Comparison of ENCODE assay signal across 14 cellular contexts in the genomic region with DNA sequence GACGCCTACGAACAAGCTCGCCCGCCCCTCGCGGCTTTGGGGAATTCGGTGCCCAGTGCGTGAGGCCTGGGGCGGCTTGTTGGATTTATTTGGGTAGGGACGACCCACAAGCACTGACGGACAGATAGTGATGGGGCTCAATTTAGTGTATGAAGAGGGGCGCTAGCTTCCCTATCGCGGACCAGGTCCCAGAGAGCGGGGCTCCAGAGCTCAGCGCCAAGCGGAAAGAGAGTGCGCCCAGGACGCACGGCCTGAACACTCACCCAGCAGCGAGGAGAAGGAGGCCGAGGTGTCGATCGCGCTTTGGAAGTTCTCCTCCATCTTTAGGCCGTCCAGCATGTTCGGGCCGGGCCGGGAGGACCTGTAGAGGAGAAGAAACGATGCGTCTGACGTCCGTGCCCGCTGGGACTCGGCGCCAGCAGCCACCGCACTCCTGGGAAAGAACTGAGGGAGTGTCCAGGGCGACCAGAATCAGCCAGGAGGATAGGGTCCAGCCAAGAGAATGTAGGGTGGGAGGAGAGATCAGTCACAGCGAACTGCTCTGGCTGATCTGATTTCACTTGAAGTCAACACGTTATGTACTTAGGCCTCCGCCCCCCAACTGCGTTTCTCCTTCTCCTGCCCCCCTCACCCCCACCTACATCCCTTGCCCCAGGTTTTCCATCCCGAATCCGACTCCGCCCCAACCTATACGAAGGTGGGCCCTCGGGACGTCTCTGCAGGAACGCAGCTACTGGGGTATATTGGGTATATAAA. TPM values are rescaled to one million over a fixed set of nuclear protein-coding genes. Genes with fewer than 3 reads are reported as not detected.
DNase-seq lines count a peak whose midpoint lies in the region; ATAC-seq and TF ChIP-seq lines count a peak whose summit lies in the region.
"Had no signal": no experiment of that assay in that cellular context is flagged by ENCODE, and none has a peak within 500 bp of the region (broad histone marks: within the 10 kb centered on the region; RNA-seq: fewer than 3 reads in every experiment).

No MANE protein-coding gene starts in this region.

- H4K8ac ChIP-seq in IMR-90 (ENCODE audit: low read depth in 2 of 2, low read length in 2 of 2), result no peak overlapping the region

- ATAC-seq in IMR-90 (ENCODE audit: low read depth), result no peak
- peak; percentile 31 for ATAC-seq in gastroesophageal sphincter

- dilution Hi-C loops in IMR-90 (cut with HindIII; ENCODE audit: low sequenced_read_pairs, unreplicated experiment), result no loop called here

- H3K14ac ChIP-seq in IMR-90 (replicated peaks; ENCODE audit: low read depth, low read length), result no peak overlapping the region

- H3K18ac ChIP-seq in IMR-90 (ENCODE audit: low read depth, low read length), result no peak overlapping the region

- no peak overlapping the region for H2BK5ac ChIP-seq in IMR-90 (ENCODE audit: low read depth, low read length, poor library complexity, severe bottlenecking)

- H2AFZ ChIP-seq in IMR-90 (replicated peaks; ENCODE audit: low read length, poor library complexity), result peak overlapping the region; percentile 32
- H2AFZ ChIP-seq in parathyroid adenoma, result peak overlapping the region; percentile 69

- no peak overlapping the region for H3K23ac ChIP-seq in IMR-90 (ENCODE audit: low read depth, low read length)

- no TSS peak for BruUV-seq in A673 (replicated peaks; lab: Mats Ljungman, UMichigan)
- no TSS peak for BruUV-seq in IMR-90 (replicated peaks; lab: Mats Ljungman, UMichigan)

- 0% methylated on average over 2 of the region's 49 CpGs; no CpG with 5 or more reads in 1 of the 2 experiments for WGBS in IMR-90 (ENCODE audit: extremely low coverage in 2 of 2, insufficient read length in 1 of 2), 2 experiments
- 10 to 13% methylated on average over 3 to 20 of the region's 49 CpGs for WGBS in gastroesophageal sphincter (ENCODE audit: low coverage in 1 of 2), 2 donors

- H3K79me1 ChIP-seq in IMR-90 (ENCODE audit: low read depth in 1 of 2, low read length in 2 of 2), result no peaks in the 10 kb centered on the region

- H2BK15ac ChIP-seq in IMR-90 (ENCODE audit: low read depth, low read length), result no peak overlapping the region

- H2AK9ac ChIP-seq in IMR-90 (replicated peaks; ENCODE audit: low read depth, low read length, poor library complexity), result no peak overlapping the region

- no peak for TF ChIP-seq EP300 in gastroesophageal sphincter (IDR thresholded peaks at IDR 0.05)

- H3K9me3 ChIP-seq in A673 (ENCODE audit: low read depth, low read length, poor library complexity, severe bottlenecking) (no peaks in the 10 kb centered on the region), IMR-90 (ENCODE audit: control insufficient read depth, insufficient read depth, low read length) (no peaks in the 10 kb centered on the region), gastroesophageal sphincter (no peaks in the 10 kb centered on the region), parathyroid adenoma (ENCODE audit: control insufficient read depth, low read length) (no peaks in the 10 kb centered on the region)

- H3K36me3 ChIP-seq in A673 (ENCODE audit: insufficient read depth, low read length, poor library complexity, severe bottlenecking), result no peaks in the 10 kb centered on the region
- no peaks in the 10 kb centered on the region for H3K36me3 ChIP-seq in IMR-90 (ENCODE audit: control insufficient read depth, insufficient read depth, low read length)
- no peaks in the 10 kb centered on the region for H3K36me3 ChIP-seq in gastroesophageal sphincter
- H3K36me3 ChIP-seq in parathyroid adenoma (ENCODE audit: control insufficient read depth, insufficient read depth, low read length), result no peaks in the 10 kb centered on the region

- H3K4me3 ChIP-seq in A673 (ENCODE audit: low read depth, low read length, poor library complexity, severe bottlenecking), result peak overlapping the region; percentile 34
- no peak overlapping the region for H3K4me3 ChIP-seq in IMR-90 (ENCODE audit: insufficient read depth, low read depth, low read length)
- peak overlapping the region in 1 of 2 donors; percentile 51 for H3K4me3 ChIP-seq in gastroesophageal sphincter
- peak overlapping the region; percentile 12 for H3K4me3 ChIP-seq in parathyroid adenoma (ENCODE audit: low read depth, low read length)

- H3K4me2 ChIP-seq in IMR-90 (ENCODE audit: low read depth, low read length), result no peak overlapping the region
- peak overlapping the region; percentile 60 for H3K4me2 ChIP-seq in parathyroid adenoma (ENCODE audit: low read length)

- TF ChIP-seq CTCF in A673 (conservative IDR thresholded peaks at IDR 0.05; ENCODE audit: low read depth, low read length) (no peak), IMR-90 (conservative IDR thresholded peaks at IDR 0.05; ENCODE audit: low read depth, low read length) (no peak), gastroesophageal sphincter (IDR thresholded peaks at IDR 0.05) (no peak), parathyroid adenoma (IDR thresholded peaks at IDR 0.05) (no peak), GM13977 (IDR thresholded peaks at IDR 0.05; ENCODE audit: extremely low read depth, insufficient read depth, missing control alignments) (no peak), GM10266 (IDR thresholded peaks at IDR 0.05; ENCODE audit: control insufficient read depth, insufficient read depth, low read depth, missing control alignments) (no peak)

- H4K20me1 ChIP-seq in IMR-90 (ENCODE audit: insufficient read depth, low read length), result no peaks in the 10 kb centered on the region

- H3K4ac ChIP-seq in IMR-90 (ENCODE audit: low read depth, low read length), result no peak overlapping the region

- in situ Hi-C loops in IMR-90 (cut with MboI; ENCODE audit: low sequenced_read_pairs), result no loop called here
- in situ Hi-C loops in GM13977 (cut with MboI; ENCODE audit: low pct_unique_long_range_greater_than_20kb, low sequenced_read_pairs, unreplicated experiment), result no loop called here

- POLR2A ChIA-PET in A673 (lab: Charles Lee; ENCODE audit: low non-redundant PET) (no interaction called here), IMR-90 (lab: Charles Lee; ENCODE audit: unreplicated experiment) (no interaction called here)

- H3K4me1 ChIP-seq in A673 (ENCODE audit: insufficient read depth, low read length, poor library complexity, severe bottlenecking) (peaks cover 3% of the 10 kb centered on the region), IMR-90 (ENCODE audit: control insufficient read depth, insufficient read depth, low read length) (no peaks in the 10 kb centered on the region), gastroesophageal sphincter (peaks cover 0 to 52% (median 29%) of the 10 kb centered on the region in 3 donors), parathyroid adenoma (no peaks in the 10 kb centered on the region)

- no peak overlapping the region for H4K5ac ChIP-seq in IMR-90 (ENCODE audit: low read depth, low read length)

- no peak overlapping the region for H4K91ac ChIP-seq in IMR-90 (ENCODE audit: insufficient read depth, low read depth, low read length)

- CTCF ChIA-PET in A673 (lab: Charles Lee) (no interaction called here), IMR-90 (lab: Yijun Ruan, JAX) (no interaction called here)

- H3K27ac ChIP-seq in A673 (ENCODE audit: low read depth, low read length, poor library complexity, severe bottlenecking) (no peak overlapping the region), IMR-90 (ENCODE audit: insufficient read depth, low read length) (no peak overlapping the region), gastroesophageal sphincter (peak overlapping the region in 1 of 4 donors; percentile 35), parathyroid adenoma (no peak overlapping the region)

- no peak for TF ChIP-seq RAD21 in IMR-90 (IDR thresholded peaks at IDR 0.05; ENCODE audit: low read length)

- no peaks in the 10 kb centered on the region for H3K9me1 ChIP-seq in IMR-90 (ENCODE audit: insufficient read depth, low read length)

- H2AK5ac ChIP-seq in IMR-90 (ENCODE audit: low read depth, low read length), result no peak overlapping the region

- no peaks in the 10 kb centered on the region for H3K79me2 ChIP-seq in parathyroid adenoma

- no peak overlapping the region for H3K56ac ChIP-seq in IMR-90 (ENCODE audit: extremely low read depth, insufficient read depth, low read length)

- H3K9ac ChIP-seq in IMR-90 (ENCODE audit: low read depth, low read length) (no peak overlapping the region), parathyroid adenoma (no peak overlapping the region)

- H2BK120ac ChIP-seq in IMR-90 (ENCODE audit: low read depth, low read length), result no peak overlapping the region

- intact Hi-C loops in A673 (cut with micrococcal nuclease; ENCODE audit: unreplicated experiment), result no loop called here
- intact Hi-C loops in IMR-90 (cut with micrococcal nuclease), result no loop called here

- no peak overlapping the region for H2BK20ac ChIP-seq in IMR-90 (ENCODE audit: low read depth, low read length)

- DNase-seq in A673 (ENCODE audit: low spot score) (no peak), IMR-90 (no peak), GM13977 (ENCODE audit: low spot score) (no peak), GM10266 (ENCODE audit: extremely low spot score) (no peak), AG08396 (ENCODE audit: low spot score) (no peak), NCI-H1436 (lab: John Stamatoyannopoulos, UW) (no peak)
- DNase-seq: aorta, C1 segment of cervical spinal cord, NCI-H446, T-helper 9 cell had no signal

- H3K27me3 ChIP-seq in A673 (replicated peaks; ENCODE audit: insufficient read depth, low read depth, low read length, poor library complexity), result peaks cover 88% of the 10 kb centered on the region
- H3K27me3 ChIP-seq in IMR-90 (ENCODE audit: control insufficient read depth, insufficient read depth, low read length), result peaks cover 59% of the 10 kb centered on the region
- H3K27me3 ChIP-seq in gastroesophageal sphincter, result peaks cover 93% of the 10 kb centered on the region
- peaks cover 25% of the 10 kb centered on the region for H3K27me3 ChIP-seq in parathyroid adenoma (ENCODE audit: control insufficient read depth, insufficient read depth, low read length)

- no peak for TF ChIP-seq POLR2A in IMR-90 (IDR thresholded peaks at IDR 0.05; ENCODE audit: low read depth, low read length)
- no peak for TF ChIP-seq POLR2A in gastroesophageal sphincter (IDR thresholded peaks at IDR 0.05)

TF ChIP-seq in IMR-90, 13 proteins besides CTCF, POLR2A, EP300 and RAD21 (continues in another document):
- TF ChIP-seq MAFK (IDR thresholded peaks at IDR 0.05; ENCODE audit: low read depth, low read length), result no peak
- no peak for TF ChIP-seq CHD1 (IDR thresholded peaks at IDR 0.05; ENCODE audit: low read depth, low read length)
- TF ChIP-seq FOS (IDR thresholded peaks at IDR 0.05; ENCODE audit: low read depth, low read length), result no peak
- no peak for TF ChIP-seq SMC3 (IDR thresholded peaks at IDR 0.05; ENCODE audit: low read depth, low read length)

RNA-seq across cellular contexts. Expression of a gene that starts 1.1 kb away (rescaled TPM):
- not detected in 2 replicates for total RNA-seq in A673 (2021)
- total RNA-seq in IMR-90 (2012; rRNA removed), result not detected in 2 replicates
- not detected in 2 replicates for polyA plus RNA-seq in IMR-90 (2012; rRNA removed)
- not detected in 2 replicates for polyA plus RNA-seq in IMR-90 (2012; cell fraction: cytosol; rRNA removed)
- not detected in 2 replicates for polyA plus RNA-seq in IMR-90 (2012; cell fraction: nucleus; rRNA removed; ENCODE audit: low replicate concordance)
- total RNA-seq in gastroesophageal sphincter, result 1 to 10 TPM in 1 of 4 donors, under 1 TPM in 3; 0.13 to 1.1 (median 0.51) TPM
- total RNA-seq: MCF 10A, myocyte had no signal
